9 cellular contexts compared by ENCODE assay signal in the genomic region with DNA sequence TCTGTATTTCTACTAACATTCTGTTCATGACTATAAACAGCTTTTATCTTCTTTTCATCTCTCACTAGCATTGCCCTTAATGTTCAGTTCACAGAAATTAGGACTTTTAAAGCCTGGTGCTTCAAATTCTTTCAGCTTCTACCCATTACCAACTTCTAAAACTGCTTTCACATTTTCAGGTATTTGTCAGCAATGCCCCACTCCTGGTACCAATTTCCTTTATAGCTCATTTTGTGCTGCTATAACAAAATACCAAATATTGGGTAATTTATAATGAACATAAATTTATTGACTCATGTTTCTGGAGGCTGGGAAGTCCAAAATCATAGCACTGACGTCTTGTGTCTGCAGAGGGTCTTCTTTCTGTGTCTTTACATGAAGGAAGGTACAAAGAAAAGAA.
"Had no signal": no experiment of that assay in that cellular context is flagged by ENCODE, and none has a peak within 500 bp of the region (broad histone marks: within the 10 kb centered on the region; RNA-seq: fewer than 3 reads in every experiment).

No MANE protein-coding gene starts in this region.

- H2AFZ ChIP-seq: GM23338 had no signal

- H3K4me1 Mint-ChIP-seq: GM23338 had no signal

- H3K27ac Mint-ChIP-seq: GM23338, H9, HFFc6, IgD-negative memory B cell had no signal

- H3K4me2 ChIP-seq: GM23338 had no signal

- H3K4me3 Mint-ChIP-seq: GM23338, H9, HFFc6, IgD-negative memory B cell had no signal

- H3K4me3 ChIP-seq: GM23338 had no signal

- DNase-seq: H9, HCEC 1CT, HFFc6, KG1 had no signal

- H3K27me3 Mint-ChIP-seq: IgD-negative memory B cell had no signal

- ATAC-seq: GM23338 had no signal

- FAIRE-seq: H1, H54, HTR-8/SVneo had no signal
